15 cellular contexts compared by ENCODE assay signal in the genomic region with DNA sequence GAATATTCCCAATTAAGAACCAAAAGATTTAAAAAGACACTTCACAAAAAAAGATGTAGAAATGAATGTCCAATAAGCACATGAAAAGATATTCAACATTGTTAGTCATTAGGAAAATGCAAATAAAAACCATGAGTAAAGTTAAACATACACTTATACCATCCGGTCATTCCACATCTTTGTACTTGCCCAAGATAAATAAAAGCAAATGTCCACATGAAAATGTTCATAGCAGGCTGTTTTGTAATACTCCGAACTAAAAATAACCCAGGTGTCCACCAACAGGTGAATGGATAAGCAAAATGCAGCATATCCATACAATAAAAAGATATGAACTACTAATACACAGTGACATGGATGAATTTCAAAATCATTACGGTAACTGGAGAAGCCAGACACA. TPM values are rescaled to one million over a fixed set of nuclear protein-coding genes. Genes with fewer than 3 reads are reported as not detected.
DNase-seq lines count a peak whose midpoint lies in the region; ATAC-seq, FAIRE-seq and TF ChIP-seq lines count a peak whose summit lies in the region.
"Had no signal": no experiment of that assay in that cellular context is flagged by ENCODE, and none has a peak within 500 bp of the region (broad histone marks: within the 10 kb centered on the region; RNA-seq: fewer than 3 reads in every experiment).

No MANE protein-coding gene starts in this region.

- POLR2A ChIA-PET in A549 (lab: Yijun Ruan, JAX): no interaction called here

- H3K4me2 ChIP-seq in A549: peak overlapping the region; percentile 33; the same call in 2 of the 3 replicates
- H3K4me2 ChIP-seq: BLaER1, GM23338 had no signal

- no peaks in the 10 kb centered on the region for H3K9me3 ChIP-seq in A549
- H3K9me3 ChIP-seq in left lung: peaks cover 0 to 7% of the 10 kb centered on the region in 2 donors
- H3K9me3 ChIP-seq in T-helper 17 cell (ENCODE audit: control insufficient read depth, low read length, poor library complexity, severe bottlenecking): no peaks in the 10 kb centered on the region
- H3K9me3 ChIP-seq in endodermal cell (ENCODE audit: control insufficient read depth, low read length): no peaks in the 10 kb centered on the region
- H3K9me3 ChIP-seq: BLaER1 had no signal

- no peak for ATAC-seq in A549
- peak; percentile 86 for ATAC-seq in left lung
- ATAC-seq in T-helper 17 cell: no peak
- ATAC-seq in natural killer cell: no peak
- ATAC-seq: GM23338 had no signal

- TF ChIP-seq POLR2A in A549 (IDR thresholded peaks at IDR 0.05; ENCODE audit: low read length): no peak

- H3K9ac ChIP-seq in endodermal cell (ENCODE audit: extremely low read depth, low read length, poor library complexity, severe bottlenecking): no peak overlapping the region
- H3K9ac ChIP-seq: BLaER1 had no signal

- no peak for TF ChIP-seq RAD21 in A549 (conservative IDR thresholded peaks at IDR 0.05 in 1 of 2, IDR thresholded peaks at IDR 0.05 in 1 of 2)

- H3K27ac Mint-ChIP-seq in T-helper 17 cell (no peak overlapping the region), endodermal cell (no peak overlapping the region), natural killer cell (no peak overlapping the region)
- H3K27ac Mint-ChIP-seq: GM23338 had no signal

- no peaks in the 10 kb centered on the region for H3K27me3 Mint-ChIP-seq in T-helper 17 cell
- peaks cover 8% of the 10 kb centered on the region for H3K27me3 Mint-ChIP-seq in endodermal cell (ENCODE audit: insufficient read depth)
- H3K27me3 Mint-ChIP-seq in natural killer cell (ENCODE audit: low read depth in 2 of 2): peaks cover 4 to 9% of the 10 kb centered on the region in 2 donors

- no peak overlapping the region for H3K4me3 ChIP-seq in A549
- no peak overlapping the region for H3K4me3 ChIP-seq in bronchial epithelial cell (ENCODE audit: low read depth, low read length)
- no peak overlapping the region for H3K4me3 ChIP-seq in left lung
- no peak overlapping the region for H3K4me3 ChIP-seq in endodermal cell (ENCODE audit: low read length)
- H3K4me3 ChIP-seq: BLaER1, GM23338 had no signal

- H3K36me3 ChIP-seq in bronchial epithelial cell (ENCODE audit: control insufficient read depth, insufficient read depth, low read length) (peaks cover 1% of the 10 kb centered on the region), left lung (peaks cover 0 to 18% of the 10 kb centered on the region in 2 donors), endodermal cell (ENCODE audit: control insufficient read depth, insufficient read depth, low read length) (peaks cover 7% of the 10 kb centered on the region)

- no peaks in the 10 kb centered on the region for H3K36me3 Mint-ChIP-seq in T-helper 17 cell (ENCODE audit: low read depth)
- H3K36me3 Mint-ChIP-seq in endodermal cell (ENCODE audit: low read depth): peaks cover 17% of the 10 kb centered on the region
- peaks cover 22% of the 10 kb centered on the region for H3K36me3 Mint-ChIP-seq in natural killer cell

- CTCF ChIA-PET in A549 (lab: Yijun Ruan, JAX): no interaction called here

- no peaks in the 10 kb centered on the region for H3K4me1 Mint-ChIP-seq in T-helper 17 cell
- no peaks in the 10 kb centered on the region for H3K4me1 Mint-ChIP-seq in endodermal cell
- no peaks in the 10 kb centered on the region for H3K4me1 Mint-ChIP-seq in natural killer cell
- H3K4me1 Mint-ChIP-seq: CD8-positive, alpha-beta memory T cell; GM23338 had no signal

- peaks cover 9% of the 10 kb centered on the region; the same call in 1 of the 3 replicates for H3K4me1 ChIP-seq in A549
- H3K4me1 ChIP-seq in left lung: no peaks in the 10 kb centered on the region
- H3K4me1 ChIP-seq in endodermal cell (ENCODE audit: control insufficient read depth, insufficient read depth, low read length): no peaks in the 10 kb centered on the region
- H3K4me1 ChIP-seq: BLaER1 had no signal

- H3K4me3 Mint-ChIP-seq in T-helper 17 cell (no peak overlapping the region), endodermal cell (no peak overlapping the region), natural killer cell (no peak overlapping the region)
- H3K4me3 Mint-ChIP-seq: CD8-positive, alpha-beta memory T cell; GM23338 had no signal

- H3K9me3 Mint-ChIP-seq in endodermal cell (peaks cover 6% of the 10 kb centered on the region), natural killer cell (peaks cover 6 to 8% of the 10 kb centered on the region in 2 donors)

- H3K27me3 ChIP-seq in bronchial epithelial cell (ENCODE audit: control insufficient read depth, insufficient read depth, low read length) (no peaks in the 10 kb centered on the region), left lung (no peaks in the 10 kb centered on the region), endodermal cell (ENCODE audit: control insufficient read depth, insufficient read depth, low read length, poor library complexity, severe bottlenecking) (no peaks in the 10 kb centered on the region)
- H3K27me3 ChIP-seq: BLaER1 had no signal

- no peak for TF ChIP-seq EP300 in A549 (IDR thresholded peaks at IDR 0.05)

- TF ChIP-seq CTCF in A549 (IDR thresholded peaks at IDR 0.05) (no peak), bronchial epithelial cell (IDR thresholded peaks at IDR 0.05; ENCODE audit: insufficient read depth, low read length, severe bottlenecking) (no peak), left lung (IDR thresholded peaks at IDR 0.05) (no peak), endodermal cell (conservative IDR thresholded peaks at IDR 0.05) (no peak), natural killer cell (IDR thresholded peaks at IDR 0.05) (no peak)

- DNase-seq in A549 (ENCODE audit: low read depth in 1 of 2, low spot score in 1 of 2) (no peak), HuH-7.5 (ENCODE audit: low spot score) (peak; percentile 38), bronchial epithelial cell (ENCODE audit: low read depth) (peak; percentile 74), left lung (no peak), T-helper 17 cell (no peak), endodermal cell (no peak), natural killer cell (no peak), NOMO-1 (lab: John Stamatoyannopoulos, UW; ENCODE audit: unreplicated experiment in 2 of 2) (no peak)
- DNase-seq: AML-193; Caco-2; CD8-positive, alpha-beta memory T cell; H7 had no signal

- no peak for FAIRE-seq in A549 (lab: Jason Lieb, UNC)
- FAIRE-seq in bronchial epithelial cell (lab: Jason Lieb, UNC): no peak

- H3K27ac ChIP-seq in A549 (no peak overlapping the region), left lung (peak overlapping the region in 1 of 2 donors; percentile 62), endodermal cell (ENCODE audit: low read depth, low read length) (no peak overlapping the region)
- H3K27ac ChIP-seq: 22Rv1, BLaER1 had no signal

- WGBS in A549 (ENCODE audit: missing lambda C conversion rate): 28% methylated on average over 3 of the region's 3 CpGs
- WGBS in endodermal cell (ENCODE audit: insufficient coverage in 1 of 2, insufficient read length in 1 of 2), 2 experiments: 80 to 89% methylated on average over 1 to 3 of the region's 3 CpGs

- intact Hi-C loops in left lung (cut with DNase I) (no loop called here), natural killer cell (cut with micrococcal nuclease) (no loop called here)

TF ChIP-seq in A549, 52 proteins besides CTCF, POLR2A, EP300 and RAD21:
- TF ChIP-seq CBX2 (IDR thresholded peaks at IDR 0.05; ENCODE audit: borderline replicate concordance, low read depth): no peak

RNA-seq across cellular contexts. Expression of a gene that starts 28.6 kb away (rescaled TPM):
- polyA plus RNA-seq in A549 (2011; rRNA removed): 8.9 and 10.2 TPM in 2 replicates
- polyA plus RNA-seq in A549 (2012; cell fraction: cytosol; rRNA removed): 2.8 and 3.1 TPM in 2 replicates
- polyA plus RNA-seq in A549 (2012; cell fraction: nucleus; rRNA removed): 3.6 and 6.6 TPM in 2 replicates
- 5.2 to 5.9 TPM (median 5.7 TPM) in 3 replicates for polyA plus RNA-seq in A549 (2017; fragmentation: RNase III; extraction: RNeasy Plus Mini Kit Qiagen cat#74134 plus additional on column Dnase treatment)
- polyA minus RNA-seq in A549 (2011; rRNA and poly(A)+ RNA removed): 6.1 and 6.6 TPM in 2 replicates
- total RNA-seq in bronchial epithelial cell: 8.1 and 12.4 TPM in 2 replicates
- 10 to 100 TPM in 1 of 2 donors, 1 to 10 TPM in 1; 8.5 to 10.1 TPM for total RNA-seq in left lung
- 10 to 100 TPM in 1 of 2 donors, 1 to 10 TPM in 1; 8.8 to 11.4 TPM for total RNA-seq in T-helper 17 cell
- total RNA-seq in endodermal cell: 10 to 100 TPM; 11.1 to 19.7 TPM
- polyA plus RNA-seq in endodermal cell (2013, experiment 1 of 2): 13.2 TPM
- 12.8 TPM for polyA plus RNA-seq in endodermal cell (2013, experiment 2 of 2)
- 10 to 100 TPM in 2 of 3 donors, 1 to 10 TPM in 1; 9.4 to 12.0 (median 10.9) TPM for total RNA-seq in natural killer cell

RNA-seq across cellular contexts. Expression of a gene that starts 50.1 kb away (rescaled TPM):
- polyA plus RNA-seq in A549 (2011; rRNA removed) (4.8 and 7.7 TPM in 2 replicates), A549 (2017; fragmentation: RNase III; extraction: RNeasy Plus Mini Kit Qiagen cat#74134 plus additional on column Dnase treatment) (6.8 to 8.4 TPM (median 7.8 TPM) in 3 replicates)
- polyA plus RNA-seq in A549 (2012; cell fraction: cytosol; rRNA removed): 2.0 and 2.6 TPM in 2 replicates
- 1.0 and 1.1 TPM in 2 replicates for polyA plus RNA-seq in A549 (2012; cell fraction: nucleus; rRNA removed)
- 0.54 and 1.1 TPM in 2 replicates for polyA minus RNA-seq in A549 (2011; rRNA and poly(A)+ RNA removed)
- total RNA-seq in bronchial epithelial cell (14.5 and 15.7 TPM in 2 replicates), left lung (10 to 100 TPM; 22.0 to 23.5 TPM), T-helper 17 cell (10 to 100 TPM; 12.6 to 12.8 TPM), endodermal cell (10 to 100 TPM; 15.6 to 16.1 TPM), natural killer cell (10 to 100 TPM; 12.2 to 14.5 (median 13.0) TPM)
- 8.2 TPM for polyA plus RNA-seq in endodermal cell (2013, experiment 1 of 2)
- polyA plus RNA-seq in endodermal cell (2013, experiment 2 of 2): 8.8 TPM

Comparison
In these comparisons a context has a peak if more than half of its experiments do, and no peak if none do; other contexts are left out.
1. DNase-seq: peak in HuH-7.5 (single experiment) and bronchial epithelial cell (single experiment); none in A549 (0 of 2), left lung (0 of 2), T-helper 17 cell (0 of 3), endodermal cell (single experiment), natural killer cell (single experiment) and NOMO-1 (0 of 2).